Comparison of ENCODE assay signal across 14 cellular contexts in genomic region chrX:101774340-101774739, GRCh38.
DNase-seq lines count a peak whose midpoint lies in the region; ATAC-seq and TF ChIP-seq lines count a peak whose summit lies in the region.
"Had no signal": no experiment of that assay in that cellular context is flagged by ENCODE, and none has a peak within 500 bp of the region (broad histone marks: within the 10 kb centered on the region; RNA-seq: fewer than 3 reads in every experiment).

No MANE protein-coding gene starts in this region.

- TF ChIP-seq CTCF in GM12864 (IDR thresholded peaks at IDR 0.05; ENCODE audit: low read depth, low read length, missing control alignments) (no peak), ovary (IDR thresholded peaks at IDR 0.05) (no peak), foreskin fibroblast (IDR thresholded peaks at IDR 0.05; ENCODE audit: low read depth, low read length) (no peak)

- intact Hi-C loops in ovary (cut with DNase I) = no loop called here

- no peak overlapping the region for H3K4me3 ChIP-seq in GM12864 (ENCODE audit: low read depth, low read length)
- no peak overlapping the region for H3K4me3 ChIP-seq in ovary
- H3K4me3 ChIP-seq in foreskin fibroblast (ENCODE audit: low read depth in 1 of 2, low read length in 2 of 2) = no peak overlapping the region
- H3K4me3 ChIP-seq: mucosa of descending colon had no signal

- no peak for TF ChIP-seq POLR2A in ovary (IDR thresholded peaks at IDR 0.05)

- WGBS in ovary, 3 donors = 74 to 81% (median 77%) methylated on average over 1 of the region's 1 CpG

- H3K9me3 ChIP-seq in ovary = peaks cover 0 to 3% of the 10 kb centered on the region in 2 donors
- H3K9me3 ChIP-seq: mucosa of descending colon had no signal

- DNase-seq in GM12864 (ENCODE audit: low read depth) (peak; percentile 30), SW480 (ENCODE audit: low spot score) (no peak), ovary (no peak), NOMO-1 treated with DMSO at 0.1 percent for 48 hours (lab: John Stamatoyannopoulos, UW; ENCODE audit: unreplicated experiment) (no peak), foreskin fibroblast (no peak)
- DNase-seq: activated CD4-positive, alpha-beta T cell treated with anti-CD3 and anti-CD28 coated beads, Interleukin-2, amount 10 ng/mL, durations not matched to agents 24 days and 14 days; activated naive CD4-positive, alpha-beta T cell treated with anti-CD3 and anti-CD28 coated beads for 36 hours; caudate nucleus; mucosa of descending colon; NCI-H1417 treated with DMSO at 0.1 percent for 48 hours; NK-92 treated with Interleukin-12 subunit alpha and Interleukin-12 subunit beta, amount 100 ng/mL, for 24 hours had no signal

- no peaks in the 10 kb centered on the region for H3K27me3 ChIP-seq in ovary

- H3K36me3 ChIP-seq in ovary = no peaks in the 10 kb centered on the region

- no peak for TF ChIP-seq EP300 in ovary (IDR thresholded peaks at IDR 0.05)

- H3K27ac ChIP-seq in ovary = no peak overlapping the region

- peak; percentile 89 for ATAC-seq in GM19324 (IDR thresholded peaks at IDR 0.05; ENCODE audit: low FRiP score, unreplicated experiment)
- peak; percentile 100 for ATAC-seq in HG02588 (IDR thresholded peaks at IDR 0.05; ENCODE audit: unreplicated experiment)
- ATAC-seq in HG03159 (IDR thresholded peaks at IDR 0.05; ENCODE audit: unreplicated experiment) = peak; percentile 100
- ATAC-seq: mucosa of descending colon had no signal

- no peaks in the 10 kb centered on the region for H3K4me1 ChIP-seq in ovary (ENCODE audit: insufficient read depth)
